In the genomic region with DNA sequence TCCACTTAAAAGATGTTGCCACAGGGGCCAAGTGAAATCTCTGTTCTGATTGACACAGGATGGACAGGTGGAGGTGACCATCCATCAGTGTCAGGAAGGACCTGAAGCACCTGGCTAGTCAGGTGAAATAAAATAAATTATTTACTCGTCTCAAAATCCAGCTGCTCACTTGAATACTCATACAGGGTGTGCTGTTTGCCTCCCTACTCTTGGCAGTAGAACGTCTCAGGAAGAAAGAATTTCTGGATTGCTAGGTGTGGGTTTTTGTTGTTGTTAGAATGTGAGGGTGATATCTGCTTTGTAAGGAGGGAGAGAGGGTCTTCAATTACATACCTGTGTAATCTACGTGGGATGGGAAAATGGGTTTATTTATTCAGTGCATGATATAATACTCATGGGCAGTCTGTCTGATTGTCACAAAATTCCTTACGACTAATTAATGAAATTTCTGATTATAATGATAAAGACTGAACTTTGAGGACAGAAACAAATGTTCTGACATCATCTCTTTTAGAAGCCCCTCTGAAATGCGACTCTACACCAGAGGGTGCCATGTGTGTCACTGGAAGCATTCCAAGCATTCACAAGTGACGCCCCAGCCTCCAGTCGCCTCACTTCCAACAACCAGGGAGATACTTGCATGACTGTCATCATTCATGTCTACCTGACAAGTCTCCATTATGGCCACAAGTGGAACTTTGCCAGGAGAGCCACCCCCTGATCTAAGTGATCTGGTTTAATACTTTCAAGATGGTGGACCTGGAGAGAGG, we compare ENCODE assay signal across 14 cellular contexts.
DNase-seq lines count a peak whose midpoint lies in the region; ATAC-seq and TF ChIP-seq lines count a peak whose summit lies in the region.
"Had no signal": no experiment of that assay in that cellular context is flagged by ENCODE, and none has a peak within 500 bp of the region (broad histone marks: within the 10 kb centered on the region; RNA-seq: fewer than 3 reads in every experiment).

No MANE protein-coding gene starts in this region.

- no peaks in the 10 kb centered on the region for H3K9me3 Mint-ChIP-seq in mesothelial cell of epicardium
- H3K9me3 Mint-ChIP-seq: CD8-positive, alpha-beta T cell; T-helper 1 cell treated with Interleukin-12 subunit alpha and Interleukin-12 subunit beta and Interleukin-4 antibody, amounts not matched to agents 30 μg/mL and 1 μg/mL, for 36 hours had no signal

- H3K4me1 Mint-ChIP-seq in T-helper 17 cell: peaks cover 3% of the 10 kb centered on the region
- H3K4me1 Mint-ChIP-seq in mesothelial cell of epicardium: peaks cover 54% of the 10 kb centered on the region

- H3K36me3 Mint-ChIP-seq in T-helper 17 cell (ENCODE audit: low read depth) (peaks cover 12% of the 10 kb centered on the region), mesothelial cell of epicardium (peaks cover 18% of the 10 kb centered on the region)

- in situ Hi-C loops in brain microvascular endothelial cell (cut with HindIII; ENCODE audit: low pct_ligation_motif_present, low sequenced_read_pairs): no loop called here

- no peak for TF ChIP-seq CTCF in mesothelial cell of epicardium (IDR thresholded peaks at IDR 0.05; ENCODE audit: unreplicated experiment)
- no peak for TF ChIP-seq CTCF in brain microvascular endothelial cell (IDR thresholded peaks at IDR 0.05; ENCODE audit: low read depth, low read length, missing control alignments)

- H3K27ac Mint-ChIP-seq in T-helper 17 cell (no peak overlapping the region), mesothelial cell of epicardium (peak overlapping the region; percentile 73)
- H3K27ac Mint-ChIP-seq: CD8-positive, alpha-beta T cell; T-helper 1 cell treated with Interleukin-12 subunit alpha and Interleukin-12 subunit beta and Interleukin-4 antibody, amounts not matched to agents 30 μg/mL and 1 μg/mL, for 36 hours had no signal

- H3K27me3 Mint-ChIP-seq in T-helper 17 cell: no peaks in the 10 kb centered on the region
- H3K27me3 Mint-ChIP-seq in mesothelial cell of epicardium (ENCODE audit: low read depth): no peaks in the 10 kb centered on the region

- no peak overlapping the region for H3K27ac ChIP-seq in brain microvascular endothelial cell
- H3K27ac ChIP-seq: 22Rv1 had no signal

- no peak overlapping the region for H3K4me3 ChIP-seq in brain microvascular endothelial cell (ENCODE audit: low read depth, low read length)

- H3K9me3 ChIP-seq in T-helper 17 cell (ENCODE audit: control insufficient read depth, low read length, poor library complexity, severe bottlenecking): no peaks in the 10 kb centered on the region

- ATAC-seq in T-helper 17 cell (no peak), GM19328 (IDR thresholded peaks at IDR 0.05; ENCODE audit: unreplicated experiment) (no peak)
- ATAC-seq: CD8-positive, alpha-beta T cell; SK-N-SH treated with all-trans-retinoic acid at 6 μM for 48 hours had no signal

- DNase-seq in DMS79 treated with DMSO at 0.1 percent for 48 hours (lab: John Stamatoyannopoulos, UW) (peak; percentile 48), DMS79 (lab: John Stamatoyannopoulos, UW) (no peak), NCI-H187 treated with DMSO at 0.1 percent for 48 hours (lab: John Stamatoyannopoulos, UW) (peak; percentile 22), T-helper 17 cell (no peak), mesothelial cell of epicardium (ENCODE audit: low spot score in 2 of 2, unreplicated experiment in 2 of 2) (no peak), brain microvascular endothelial cell (no peak)
- no peak for DNase-seq in activated CD4-positive, CD25-positive, alpha-beta regulatory T cell (lab: John Stamatoyannopoulos, UW)
- DNase-seq: CD8-positive, alpha-beta T cell; NCI-H1694 treated with DMSO at 0.1 percent for 48 hours; SHP77 had no signal

- H3K27me3 ChIP-seq in brain microvascular endothelial cell (replicated peaks): no peaks in the 10 kb centered on the region

- peak overlapping the region; percentile 22 for H3K4me3 Mint-ChIP-seq in T-helper 17 cell
- H3K4me3 Mint-ChIP-seq in mesothelial cell of epicardium: no peak overlapping the region
- H3K4me3 Mint-ChIP-seq: CD8-positive, alpha-beta T cell; T-helper 1 cell treated with Interleukin-12 subunit alpha and Interleukin-12 subunit beta and Interleukin-4 antibody, amounts not matched to agents 30 μg/mL and 1 μg/mL, for 36 hours had no signal

- H3K36me3 ChIP-seq in brain microvascular endothelial cell (replicated peaks): peaks cover 2% of the 10 kb centered on the region

Comparison
In these comparisons a context has a peak if more than half of its experiments do, and no peak if none do; other contexts are left out.
1. DNase-seq: peak in DMS79 treated with DMSO at 0.1 percent for 48 hours (single experiment) and NCI-H187 treated with DMSO at 0.1 percent for 48 hours (single experiment); none in DMS79 (single experiment), T-helper 17 cell (0 of 3), mesothelial cell of epicardium (0 of 2), activated CD4-positive, CD25-positive, alpha-beta regulatory T cell (0 of 4) and brain microvascular endothelial cell (single experiment).